Comparison of ENCODE assay signal across 1 cellular context in genomic region chr7:99918959-99919813, GRCh38.
A peak's percentile ranks its signal among the peaks of the same experiment; 100 is the strongest.
TF ChIP-seq lines count a peak whose summit lies in the region.

TRIM4 (minus strand) TSS chr7:99919530; CDS start chr7:99919401, 129 bp downstream.

TF ChIP-seq in HepG2, 621 proteins besides CTCF, POLR2A, EP300 and RAD21 (continued from another document and continues in another):
- TF ChIP-seq TFE3 (CRISPR knock-in tag; IDR thresholded peaks at IDR 0.05) (0 out of 2 replicates have a peak, but pooled peaks have one; percentile 44), GMEB1 (CRISPR knock-in tag; IDR thresholded peaks at IDR 0.05; ENCODE audit: borderline replicate concordance) (peak; percentile 96), TOE1 (CRISPR knock-in tag; IDR thresholded peaks at IDR 0.05) (no peak), ARID3A (IDR thresholded peaks at IDR 0.05; ENCODE audit: low read depth, low read length) (no peak), ZNF10 (CRISPR knock-in tag; IDR thresholded peaks at IDR 0.05; ENCODE audit: borderline replicate concordance, low read depth) (no peak), DBP (CRISPR knock-in tag; IDR thresholded peaks at IDR 0.05; ENCODE audit: not compliant biosample characterization) (peak; percentile 63), NR2F6 (IDR thresholded peaks at IDR 0.05) (no peak), NR2F6 (CRISPR knock-in tag; IDR thresholded peaks at IDR 0.05) (no peak), ZNF543 (CRISPR knock-in tag; IDR thresholded peaks at IDR 0.05) (0 out of 2 replicates have a peak, but pooled peaks have one; percentile 30), ZMYM3 (CRISPR knock-in tag; IDR thresholded peaks at IDR 0.05) (no peak), ZNF280B (CRISPR knock-in tag; IDR thresholded peaks at IDR 0.05; ENCODE audit: borderline replicate concordance) (peak; percentile 60; the same call in 1 of the 2 replicates), ZNF18 (CRISPR knock-in tag; IDR thresholded peaks at IDR 0.05; ENCODE audit: insufficient replicate concordance) (no peak), AGO2 (optimal IDR thresholded peaks at IDR 0.05; ENCODE audit: low read depth, low read length) (peak; percentile 90), ZFP82 (CRISPR knock-in tag; IDR thresholded peaks at IDR 0.05; ENCODE audit: borderline replicate concordance) (no peak), MTF2 (CRISPR knock-in tag; IDR thresholded peaks at IDR 0.05; ENCODE audit: borderline replicate concordance) (0 out of 2 replicates have a peak, but pooled peaks have one; percentile 8), USF2 (IDR thresholded peaks at IDR 0.05; ENCODE audit: low read depth, low read length) (no peak), USF2 (CRISPR knock-in tag; IDR thresholded peaks at IDR 0.05; ENCODE audit: borderline replicate concordance) (no peak; the same call in 1 of the 2 replicates), NFIB (CRISPR knock-in tag; IDR thresholded peaks at IDR 0.05; ENCODE audit: borderline replicate concordance) (no peak), BATF2 (CRISPR knock-in tag; IDR thresholded peaks at IDR 0.05) (no peak; the same call in 1 of the 2 replicates), NCOA2 (CRISPR knock-in tag; IDR thresholded peaks at IDR 0.05) (peak; percentile 40; the same call in 1 of the 2 replicates), FUBP1 (CRISPR knock-in tag; IDR thresholded peaks at IDR 0.05; ENCODE audit: borderline replicate concordance) (no peak), ZBTB7B (CRISPR knock-in tag; IDR thresholded peaks at IDR 0.05) (peak; percentile 17; the same call in 1 of the 2 replicates), SP5 (CRISPR knock-in tag; IDR thresholded peaks at IDR 0.05; ENCODE audit: borderline replicate concordance, low read depth) (no peak), AFF4 (CRISPR knock-in tag; IDR thresholded peaks at IDR 0.05) (no peak; the same call in 1 of the 2 replicates), AKNA (CRISPR knock-in tag; IDR thresholded peaks at IDR 0.05; ENCODE audit: borderline replicate concordance) (0 out of 2 replicates have a peak, but pooled peaks have one; percentile 44), ZFP41 (CRISPR knock-in tag; IDR thresholded peaks at IDR 0.05; ENCODE audit: borderline replicate concordance) (no peak), ZNF629 (CRISPR knock-in tag; conservative IDR thresholded peaks at IDR 0.05) (no peak; the same call in 1 of the 2 replicates)
